11 cellular contexts compared by ENCODE assay signal in genomic region chr5:97355775-97356174, GRCh38.
DNase-seq lines count a peak whose midpoint lies in the region; ATAC-seq and TF ChIP-seq lines count a peak whose summit lies in the region.
"Had no signal": no experiment of that assay in that cellular context is flagged by ENCODE, and none has a peak within 500 bp of the region (broad histone marks: within the 10 kb centered on the region; RNA-seq: fewer than 3 reads in every experiment).

No MANE protein-coding gene starts in this region.

- H3K27ac ChIP-seq in colonic mucosa, result no peak overlapping the region
- H3K27ac ChIP-seq in upper lobe of left lung, result no peak overlapping the region

- CTCF ChIA-PET in GM10248 (lab: Yijun Ruan, JAX), result interaction anchor here (0.7 to 2.1 kb wide), 6 partner anchors 14 to 598 kb away, joined by 3 to 6 read pairs (median 3); no protein-coding TSS in a partner anchor

- DNase-seq in GM10248 (ENCODE audit: extremely low spot score), result peak; percentile 37
- DNase-seq in NCI-H526 treated with DMSO at 0.1 percent for 48 hours (lab: John Stamatoyannopoulos, UW), result no peak
- DNase-seq in colonic mucosa, result no peak
- no peak for DNase-seq in NCI-H2227 (lab: John Stamatoyannopoulos, UW; ENCODE audit: unreplicated experiment)
- DNase-seq in upper lobe of left lung, result no peak
- DNase-seq: activated T-cell treated with anti-CD3 and anti-CD28 coated beads for 4 hours; naive thymus-derived CD8-positive, alpha-beta T cell; small intestine had no signal

- H3K27me3 ChIP-seq in colonic mucosa (no peaks in the 10 kb centered on the region), upper lobe of left lung (no peaks in the 10 kb centered on the region)

- H3K4me3 ChIP-seq in colonic mucosa, result no peak overlapping the region
- H3K4me3 ChIP-seq in upper lobe of left lung, result no peak overlapping the region

- no peaks in the 10 kb centered on the region for H3K4me1 ChIP-seq in colonic mucosa
- no peaks in the 10 kb centered on the region for H3K4me1 ChIP-seq in upper lobe of left lung

- TF ChIP-seq POLR2A in upper lobe of left lung (IDR thresholded peaks at IDR 0.05), result no peak

- no peak for TF ChIP-seq CTCF in GM10248 (IDR thresholded peaks at IDR 0.05; ENCODE audit: control extremely low read depth, extremely low read depth, low read depth, missing control alignments)
- TF ChIP-seq CTCF in colonic mucosa (IDR thresholded peaks at IDR 0.05), result no peak
- no peak for TF ChIP-seq CTCF in upper lobe of left lung (IDR thresholded peaks at IDR 0.05)

- H3K9me3 ChIP-seq in colonic mucosa (no peaks in the 10 kb centered on the region), upper lobe of left lung (peaks cover 0 to 9% (median 3%) of the 10 kb centered on the region in 4 donors)

- intact Hi-C loops in colonic mucosa (cut with DNase I), result no loop called here

- no peak overlapping the region for H3K9ac ChIP-seq in colonic mucosa (ENCODE audit: low read depth in 2 of 2, low read length in 2 of 2)

- 65 to 77% methylated on average over 3 to 4 of the region's 4 CpGs for WGBS in upper lobe of left lung, 2 donors

- ATAC-seq in GM19328 (IDR thresholded peaks at IDR 0.05; ENCODE audit: unreplicated experiment) (peak; percentile 98), HG02678 (IDR thresholded peaks at IDR 0.05; ENCODE audit: unreplicated experiment) (peak; percentile 98), HG03439 (IDR thresholded peaks at IDR 0.05; ENCODE audit: unreplicated experiment) (peak; percentile 95), upper lobe of left lung (ENCODE audit: low FRiP score in 2 of 2) (no peak)
- ATAC-seq: naive thymus-derived CD8-positive, alpha-beta T cell had no signal

- H3K36me3 ChIP-seq in colonic mucosa (no peaks in the 10 kb centered on the region), upper lobe of left lung (no peaks in the 10 kb centered on the region)

- TF ChIP-seq EP300 in upper lobe of left lung (IDR thresholded peaks at IDR 0.05), result no peak

- POLR2A ChIA-PET in GM10248 (lab: Yijun Ruan, JAX), result no interaction called here

Comparison
In these comparisons a context has a peak if more than half of its experiments do, and no peak if none do; other contexts are left out.
1. ATAC-seq: peak in GM19328 (single experiment), HG02678 (single experiment) and HG03439 (single experiment); none in upper lobe of left lung (0 of 2).